In genomic region chr1:246081138-246081702, GRCh38 we compare ENCODE assay signal across 20 cellular contexts.
"Had no signal": no experiment of that assay in that cellular context is flagged by ENCODE, and none has a peak within 500 bp of the region (broad histone marks: within the 10 kb centered on the region; RNA-seq: fewer than 3 reads in every experiment).

No MANE protein-coding gene starts in this region.

- H2AFZ ChIP-seq: neural progenitor cell, parathyroid adenoma had no signal

- H3K27me3 Mint-ChIP-seq: memory B cell; stimulated activated memory B cell treated with anti-CD40 and anti-IgM and Interleukin-4, amounts not matched to agents 10 μg/mL and 1 μg/mL and 100 μg/mL, for 72 hours; stimulated activated naive CD8-positive, alpha-beta T cell treated with anti-CD3 and anti-CD28 coated beads, Interleukin-15, amount 100 ng/mL, for 72 hours; type B pancreatic cell had no signal

- H3K79me2 ChIP-seq: parathyroid adenoma had no signal

- H3K9me3 ChIP-seq: gastrocnemius medialis, prostate gland, suprapubic skin, thyroid gland had no signal

- H3K27ac Mint-ChIP-seq: memory B cell; nephron; neural progenitor cell; stimulated activated memory B cell treated with anti-CD40 and anti-IgM and Interleukin-4, amounts not matched to agents 10 μg/mL and 1 μg/mL and 100 μg/mL, for 72 hours; type B pancreatic cell had no signal

- H3K36me3 ChIP-seq: gastrocnemius medialis, neural progenitor cell, prostate gland, right atrium auricular region, spleen, suprapubic skin, thyroid gland had no signal

- DNase-seq: dorsolateral prefrontal cortex; effector CD4-positive, alpha-beta T cell; gastrocnemius medialis; head of caudate nucleus; left ventricle myocardium superior; spleen; stimulated activated CD4-positive, alpha-beta T cell treated with anti-CD3 and anti-CD28 coated beads, Interleukin-4, amount 100 ng/mL, for 4 hours; stimulated activated naive CD8-positive, alpha-beta T cell treated with anti-CD3 and anti-CD28 coated beads, Interleukin-15, amount 100 ng/mL, for 72 hours; thyroid gland had no signal

- H3K27ac ChIP-seq: dorsolateral prefrontal cortex, gastrocnemius medialis, neural progenitor cell, parathyroid adenoma, prostate gland, right atrium auricular region, skin epidermis, spleen, suprapubic skin, thyroid gland had no signal

- H3K9ac ChIP-seq: neural progenitor cell, parathyroid adenoma had no signal

- H3K4me2 ChIP-seq: neural progenitor cell had no signal

- H3K4me1 Mint-ChIP-seq: memory B cell; neural progenitor cell; stimulated activated memory B cell treated with anti-CD40 and anti-IgM and Interleukin-4, amounts not matched to agents 10 μg/mL and 1 μg/mL and 100 μg/mL, for 72 hours; stimulated activated naive CD8-positive, alpha-beta T cell treated with anti-CD3 and anti-CD28 coated beads, Interleukin-15, amount 100 ng/mL, for 72 hours had no signal

- H3K4me3 ChIP-seq: dorsolateral prefrontal cortex, gastrocnemius medialis, lung, neural progenitor cell, prostate gland, right atrium auricular region, skin epidermis, spleen, suprapubic skin, thyroid gland had no signal

- H3K4me3 Mint-ChIP-seq: memory B cell; nephron; neural progenitor cell; stimulated activated memory B cell treated with anti-CD40 and anti-IgM and Interleukin-4, amounts not matched to agents 10 μg/mL and 1 μg/mL and 100 μg/mL, for 72 hours; stimulated activated naive CD8-positive, alpha-beta T cell treated with anti-CD3 and anti-CD28 coated beads, Interleukin-15, amount 100 ng/mL, for 72 hours; type B pancreatic cell had no signal

- H3K27me3 ChIP-seq: dorsolateral prefrontal cortex, gastrocnemius medialis, neural progenitor cell, right atrium auricular region, spleen, suprapubic skin, thyroid gland had no signal

- H3K4me1 ChIP-seq: gastrocnemius medialis, parathyroid adenoma, prostate gland, right atrium auricular region, spleen, suprapubic skin, thyroid gland had no signal

- ATAC-seq: gastrocnemius medialis; left ventricle myocardium superior; stimulated activated memory B cell treated with anti-CD40 and anti-IgM and Interleukin-4, amounts not matched to agents 10 μg/mL and 1 μg/mL and 100 μg/mL, for 72 hours; stimulated activated naive CD8-positive, alpha-beta T cell treated with anti-CD3 and anti-CD28 coated beads, Interleukin-15, amount 100 ng/mL, for 72 hours had no signal
